ENCODE assay signal across 9 cellular contexts in genomic region chr16:30924086-30924714, GRCh38. TPM values are rescaled to one million over a fixed set of nuclear protein-coding genes. Genes with fewer than 3 reads are reported as not detected.
DNase-seq lines count a peak whose midpoint lies in the region; ATAC-seq, FAIRE-seq and TF ChIP-seq lines count a peak whose summit lies in the region.
"Had no signal": no experiment of that assay in that cellular context is flagged by ENCODE, and none has a peak within 500 bp of the region (broad histone marks: within the 10 kb centered on the region; RNA-seq: fewer than 3 reads in every experiment).

No MANE protein-coding gene starts in this region.

- no peaks in the 10 kb centered on the region for H3K9me3 Mint-ChIP-seq in activated naive CD8-positive, alpha-beta T cell treated with anti-CD3 and anti-CD28 coated beads, Interleukin-2, amount 10 ng/mL, durations not matched to agents 7 days and 5 days

- H3K79me2 ChIP-seq in keratinocyte (ENCODE audit: control insufficient read depth, insufficient read depth, low read length), result peaks cover 20% of the 10 kb centered on the region

- POLR2A ChIA-PET in activated naive CD8-positive, alpha-beta T cell treated with anti-CD3 and anti-CD28 coated beads, Interleukin-2, amount 10 ng/mL, durations not matched to agents 7 days and 5 days (lab: Charles Lee), result interaction anchor here (0.9 kb wide), 1 partner anchor 22 kb away, joined by 3 read pairs; no protein-coding TSS in a partner anchor

- TF ChIP-seq CTCF in keratinocyte (optimal IDR thresholded peaks at IDR 0.05 in 1 of 3, IDR thresholded peaks at IDR 0.05 in 1 of 3, conservative IDR thresholded peaks at IDR 0.05 in 1 of 3; ENCODE audit: extremely low read depth in 1 of 3, insufficient read depth in 2 of 3, low read length in 3 of 3), result no peak

- no peaks in the 10 kb centered on the region for H3K27me3 ChIP-seq in keratinocyte (ENCODE audit: control insufficient read depth, extremely low read depth, insufficient read depth, low read length)

- peak overlapping the region; percentile 94 for H3K4me2 ChIP-seq in keratinocyte (ENCODE audit: control insufficient read depth, extremely low read depth, insufficient read depth, low read depth, low read length)

- peak overlapping the region; percentile 79 for H3K4me3 Mint-ChIP-seq in activated naive CD8-positive, alpha-beta T cell treated with anti-CD3 and anti-CD28 coated beads, Interleukin-2, amount 10 ng/mL, durations not matched to agents 7 days and 5 days

- H2AFZ ChIP-seq in keratinocyte (ENCODE audit: control insufficient read depth, low read length), result no peak overlapping the region

- H3K4me3 ChIP-seq in keratinocyte (ENCODE audit: control insufficient read depth in 2 of 3, extremely low read depth in 1 of 3, insufficient read depth in 2 of 3, low read depth in 1 of 3, low read length in 3 of 3), result peak overlapping the region; percentile 37 to 72 (median 51)

- no peaks in the 10 kb centered on the region for H3K36me3 Mint-ChIP-seq in activated naive CD8-positive, alpha-beta T cell treated with anti-CD3 and anti-CD28 coated beads, Interleukin-2, amount 10 ng/mL, durations not matched to agents 7 days and 5 days

- no peaks in the 10 kb centered on the region for H3K27me3 Mint-ChIP-seq in activated naive CD8-positive, alpha-beta T cell treated with anti-CD3 and anti-CD28 coated beads, Interleukin-2, amount 10 ng/mL, durations not matched to agents 7 days and 5 days

- H3K9me1 ChIP-seq in keratinocyte (ENCODE audit: control insufficient read depth, extremely low read depth, insufficient read depth, low read length), result no peaks in the 10 kb centered on the region

- peak; percentile 8 for DNase-seq in stimulated activated naive CD4-positive, alpha-beta T cell treated with Interleukin-2 at 50 U/mL for 16 hours (lab: John Stamatoyannopoulos, UW)
- DNase-seq in stimulated activated naive CD4-positive, alpha-beta T cell (lab: John Stamatoyannopoulos, UW), result no peak
- peak; percentile 52 for DNase-seq in activated naive CD8-positive, alpha-beta T cell treated with anti-CD3 and anti-CD28 coated beads, Interleukin-2, amount 10 ng/mL, durations not matched to agents 7 days and 5 days
- DNase-seq in keratinocyte (ENCODE audit: low read depth, low spot score), result no peak
- DNase-seq in GM19239 (ENCODE audit: insufficient read length, low spot score), result no peak
- no peak for DNase-seq in SW480 (ENCODE audit: low spot score)
- no peak for DNase-seq in stimulated activated CD4-positive, alpha-beta T cell treated with anti-CD3 and anti-CD28 coated beads, Interleukin-2, amount 100 ng/mL, for 24 hours

- FAIRE-seq in keratinocyte (lab: Jason Lieb, UNC), result no peak
- no peak for FAIRE-seq in GM19239 (lab: Jason Lieb, UNC)
- FAIRE-seq: endometrium had no signal

- peaks cover 26% of the 10 kb centered on the region for H3K4me1 Mint-ChIP-seq in activated naive CD8-positive, alpha-beta T cell treated with anti-CD3 and anti-CD28 coated beads, Interleukin-2, amount 10 ng/mL, durations not matched to agents 7 days and 5 days

- ATAC-seq in activated naive CD8-positive, alpha-beta T cell treated with anti-CD3 and anti-CD28 coated beads, Interleukin-2, amount 10 ng/mL, durations not matched to agents 7 days and 5 days (ENCODE audit: low read depth), result no peak

- dilution Hi-C loops in keratinocyte (cut with MboI; ENCODE audit: extremely low pct_ligation_motif_present, low sequenced_read_pairs), result no loop called here

- H3K9ac ChIP-seq in keratinocyte (ENCODE audit: control insufficient read depth, extremely low read depth, insufficient read depth, low read length), result peak overlapping the region; percentile 69

- no peaks in the 10 kb centered on the region for H3K9me3 ChIP-seq in keratinocyte (ENCODE audit: control insufficient read depth, low read depth, low read length)

- H3K27ac ChIP-seq in keratinocyte (ENCODE audit: control insufficient read depth, insufficient read depth, low read length), result no peak overlapping the region
- peak overlapping the region; percentile 17 for H3K27ac ChIP-seq in temporal lobe (ENCODE audit: low read depth, low read length)

- no peaks in the 10 kb centered on the region for H4K20me1 ChIP-seq in keratinocyte (ENCODE audit: control insufficient read depth, extremely low read depth, insufficient read depth, low read length)

- peaks cover 0 to 8% of the 10 kb centered on the region in 2 experiments for H3K36me3 ChIP-seq in keratinocyte (ENCODE audit: control insufficient read depth in 2 of 2, extremely low read depth in 1 of 2, insufficient read depth in 2 of 2, low read length in 2 of 2)

- no peak overlapping the region for H3K27ac Mint-ChIP-seq in activated naive CD8-positive, alpha-beta T cell treated with anti-CD3 and anti-CD28 coated beads, Interleukin-2, amount 10 ng/mL, durations not matched to agents 7 days and 5 days

- H3K4me1 ChIP-seq in keratinocyte (ENCODE audit: control insufficient read depth, extremely low read depth, insufficient read depth, low read length), result peaks cover 27% of the 10 kb centered on the region

RNA-seq across cellular contexts. Expression of gene FBXL19, which starts 0.8 kb away (rescaled TPM):
- total RNA-seq in activated naive CD8-positive, alpha-beta T cell treated with anti-CD3 and anti-CD28 coated beads, Interleukin-2, amount 10 ng/mL, durations not matched to agents 7 days and 5 days, result 10 to 100 TPM; 20.1 to 24.4 TPM
- 9.6 to 15.0 TPM (median 10.2 TPM) in 3 replicates for polyA plus RNA-seq in keratinocyte
- polyA plus RNA-seq in keratinocyte (2011; ENCODE audit: low read depth), result 2.2 TPM
- polyA plus RNA-seq in keratinocyte (2011; cell fraction: cytosol; rRNA removed), result 5.7 and 16.5 TPM in 2 replicates
- polyA plus RNA-seq in keratinocyte (2011; cell fraction: nucleus; rRNA removed), result 24.0 and 32.9 TPM in 2 replicates
- 8.3 and 25.1 TPM in 2 replicates for polyA plus RNA-seq in keratinocyte (2012; ENCODE audit: low replicate concordance)
- polyA minus RNA-seq in keratinocyte, result 8.6 to 28.7 TPM (median 11.7 TPM) in 3 replicates
- polyA minus RNA-seq in keratinocyte (2011; cell fraction: cytosol; rRNA and poly(A)+ RNA removed), result 46.2 TPM
- polyA minus RNA-seq in keratinocyte (2011; cell fraction: nucleus; rRNA and poly(A)+ RNA removed), result 18.1 and 25.4 TPM in 2 replicates
- total RNA-seq in temporal lobe, result 42.3 TPM

RNA-seq across cellular contexts. Expression of gene ORAI3, which starts 24.7 kb away (rescaled TPM):
- total RNA-seq in activated naive CD8-positive, alpha-beta T cell treated with anti-CD3 and anti-CD28 coated beads, Interleukin-2, amount 10 ng/mL, durations not matched to agents 7 days and 5 days, result 10 to 100 TPM; 24.6 to 25.8 TPM
- 8.1 to 12.7 TPM (median 10.8 TPM) in 3 replicates for polyA plus RNA-seq in keratinocyte
- 2.3 TPM for polyA plus RNA-seq in keratinocyte (2011; ENCODE audit: low read depth)
- 10.3 and 13.2 TPM in 2 replicates for polyA plus RNA-seq in keratinocyte (2011; cell fraction: cytosol; rRNA removed)
- polyA plus RNA-seq in keratinocyte (2011; cell fraction: nucleus; rRNA removed), result 16.6 and 23.6 TPM in 2 replicates
- 8.0 and 11.6 TPM in 2 replicates for polyA plus RNA-seq in keratinocyte (2012; ENCODE audit: low replicate concordance)
- polyA minus RNA-seq in keratinocyte, result 11.8 to 14.7 TPM (median 13.6 TPM) in 3 replicates
- 10.6 TPM for polyA minus RNA-seq in keratinocyte (2011; cell fraction: cytosol; rRNA and poly(A)+ RNA removed)
- 12.5 and 14.9 TPM in 2 replicates for polyA minus RNA-seq in keratinocyte (2011; cell fraction: nucleus; rRNA and poly(A)+ RNA removed)
- total RNA-seq in temporal lobe, result 2.7 TPM

RNA-seq across cellular contexts. Expression of gene CTF1, which starts 27.8 kb away (rescaled TPM):
- total RNA-seq in activated naive CD8-positive, alpha-beta T cell treated with anti-CD3 and anti-CD28 coated beads, Interleukin-2, amount 10 ng/mL, durations not matched to agents 7 days and 5 days, result under 1 TPM; 0.19 to 0.37 TPM
- 2.1 to 3.2 TPM (median 2.6 TPM) in 3 replicates for polyA plus RNA-seq in keratinocyte
- 0.27 TPM for polyA plus RNA-seq in keratinocyte (2011; ENCODE audit: low read depth)
- 3.6 and 5.4 TPM in 2 replicates for polyA plus RNA-seq in keratinocyte (2011; cell fraction: cytosol; rRNA removed)
- polyA plus RNA-seq in keratinocyte (2011; cell fraction: nucleus; rRNA removed), result 4.5 and 5.8 TPM in 2 replicates
- 1.3 and 2.6 TPM in 2 replicates for polyA plus RNA-seq in keratinocyte (2012; ENCODE audit: low replicate concordance)
- 2.7 to 4.2 TPM (median 2.7 TPM) in 3 replicates for polyA minus RNA-seq in keratinocyte
- 2.7 TPM for polyA minus RNA-seq in keratinocyte (2011; cell fraction: cytosol; rRNA and poly(A)+ RNA removed)
- 0.53 and 1.6 TPM in 2 replicates for polyA minus RNA-seq in keratinocyte (2011; cell fraction: nucleus; rRNA and poly(A)+ RNA removed)
- total RNA-seq in temporal lobe, result under 0.01 TPM

RNA-seq across cellular contexts. Expression of gene BCL7C, which starts 30.3 kb away (rescaled TPM):
- 10 to 100 TPM; 31.1 to 31.8 TPM for total RNA-seq in activated naive CD8-positive, alpha-beta T cell treated with anti-CD3 and anti-CD28 coated beads, Interleukin-2, amount 10 ng/mL, durations not matched to agents 7 days and 5 days
- polyA plus RNA-seq in keratinocyte, result 18.5 to 22.4 TPM (median 19.2 TPM) in 3 replicates
- polyA plus RNA-seq in keratinocyte (2011; ENCODE audit: low read depth), result 8.7 TPM
- 13.6 and 19.0 TPM in 2 replicates for polyA plus RNA-seq in keratinocyte (2011; cell fraction: cytosol; rRNA removed)
- polyA plus RNA-seq in keratinocyte (2011; cell fraction: nucleus; rRNA removed), result 5.0 and 7.4 TPM in 2 replicates
- polyA plus RNA-seq in keratinocyte (2012; ENCODE audit: low replicate concordance), result 16.9 and 20.2 TPM in 2 replicates
- polyA minus RNA-seq in keratinocyte, result 4.5 to 7.5 TPM (median 5.8 TPM) in 3 replicates
- polyA minus RNA-seq in keratinocyte (2011; cell fraction: cytosol; rRNA and poly(A)+ RNA removed), result 14.6 TPM
- 3.0 and 5.2 TPM in 2 replicates for polyA minus RNA-seq in keratinocyte (2011; cell fraction: nucleus; rRNA and poly(A)+ RNA removed)
- 27.0 TPM for total RNA-seq in temporal lobe

RNA-seq across cellular contexts. Expression of gene SETD1A, which starts 33.4 kb away (rescaled TPM):
- total RNA-seq in activated naive CD8-positive, alpha-beta T cell treated with anti-CD3 and anti-CD28 coated beads, Interleukin-2, amount 10 ng/mL, durations not matched to agents 7 days and 5 days, result 10 to 100 TPM; 27.6 to 33.4 TPM
- polyA plus RNA-seq in keratinocyte, result 0.94 to 3.7 TPM (median 1.1 TPM) in 3 replicates
- 3.0 TPM for polyA plus RNA-seq in keratinocyte (2011; ENCODE audit: low read depth)
- 1.4 and 2.1 TPM in 2 replicates for polyA plus RNA-seq in keratinocyte (2011; cell fraction: cytosol; rRNA removed)
- 8.9 and 11.2 TPM in 2 replicates for polyA plus RNA-seq in keratinocyte (2011; cell fraction: nucleus; rRNA removed)
- 4.7 and 10.9 TPM in 2 replicates for polyA plus RNA-seq in keratinocyte (2012; ENCODE audit: low replicate concordance)
- polyA minus RNA-seq in keratinocyte, result 1.5 to 17.4 TPM (median 2.2 TPM) in 3 replicates
- polyA minus RNA-seq in keratinocyte (2011; cell fraction: cytosol; rRNA and poly(A)+ RNA removed), result 2.5 TPM
- 3.7 and 5.2 TPM in 2 replicates for polyA minus RNA-seq in keratinocyte (2011; cell fraction: nucleus; rRNA and poly(A)+ RNA removed)
- 3.4 TPM for total RNA-seq in temporal lobe

Comparison
In these comparisons a context has a peak if more than half of its experiments do, and no peak if none do; other contexts are left out.
1. DNase-seq: peak in stimulated activated naive CD4-positive, alpha-beta T cell treated with Interleukin-2 at 50 U/mL for 16 hours (single experiment) and activated naive CD8-positive, alpha-beta T cell treated with anti-CD3 and anti-CD28 coated beads, Interleukin-2, amount 10 ng/mL, durations not matched to agents 7 days and 5 days (single experiment); none in stimulated activated naive CD4-positive, alpha-beta T cell (0 of 6), keratinocyte (single experiment), GM19239 (single experiment), SW480 (single experiment) and stimulated activated CD4-positive, alpha-beta T cell treated with anti-CD3 and anti-CD28 coated beads, Interleukin-2, amount 100 ng/mL, for 24 hours (0 of 2).